In the genomic region with DNA sequence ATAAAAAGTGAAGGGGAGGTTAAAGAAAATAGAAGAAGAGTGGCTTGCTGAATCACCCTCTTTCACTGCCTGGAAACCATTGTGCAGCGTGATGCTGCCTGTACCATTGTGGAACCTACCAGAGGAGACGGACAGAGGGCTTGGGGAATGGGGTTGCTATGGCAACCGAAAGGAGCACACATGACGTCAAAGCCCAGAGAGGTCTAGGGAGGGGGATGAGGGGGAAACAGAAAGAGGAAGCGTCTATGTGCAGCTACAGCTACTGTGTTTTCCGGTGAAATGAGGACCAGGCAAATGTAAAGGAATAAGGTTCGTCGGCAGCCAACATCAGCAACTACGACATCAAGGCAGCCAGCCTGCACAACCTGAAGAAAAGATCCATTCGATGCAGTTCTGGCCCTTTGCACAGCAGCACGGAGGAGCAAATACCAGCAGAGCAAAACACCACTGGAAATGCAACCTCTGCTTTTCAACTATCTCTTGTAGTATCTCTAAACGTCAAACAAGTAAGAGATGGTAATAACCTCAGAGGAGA, we compare ENCODE assay signal across 8 cellular contexts. TPM values are rescaled to one million over a fixed set of nuclear protein-coding genes. Genes with fewer than 3 reads are reported as not detected.
DNase-seq lines count a peak whose midpoint lies in the region; ATAC-seq lines count a peak whose summit lies in the region.

TSS of gene MAPK10 (minus strand) at position 110 of the 535 bp plus-strand sequence.

- H3K36me3 Mint-ChIP-seq in effector memory CD8-positive, alpha-beta T cell (ENCODE audit: insufficient read depth): no peaks in the 10 kb centered on the region

- peak within 1 kb of the TSS in 1 of 2 donors; percentile 89 for H3K27ac Mint-ChIP-seq in effector memory CD8-positive, alpha-beta T cell

- H3K27me3 Mint-ChIP-seq in effector memory CD8-positive, alpha-beta T cell: no peaks in the 10 kb centered on the region

- peak within 1 kb of the TSS; percentile 41 to 64 for H3K4me3 Mint-ChIP-seq in effector memory CD8-positive, alpha-beta T cell

- ATAC-seq in GM18519 (IDR thresholded peaks at IDR 0.05; ENCODE audit: low FRiP score, unreplicated experiment) (peak; percentile 97), HG02840 (IDR thresholded peaks at IDR 0.05; ENCODE audit: low FRiP score, unreplicated experiment) (peak; percentile 81)
- ATAC-seq in effector memory CD8-positive, alpha-beta T cell (replicated peaks): peak; percentile 92

- H3K9me3 Mint-ChIP-seq in effector memory CD8-positive, alpha-beta T cell: peaks cover 0 to 4% of the 10 kb centered on the region in 2 donors

- DNase-seq in NCI-H1694 treated with DMSO at 0.1 percent for 48 hours (lab: John Stamatoyannopoulos, UW): peak; percentile 85
- DNase-seq in activated CD4-positive, alpha-beta T cell treated with anti-CD3 and anti-CD28 coated beads for 48 hours: peak; percentile 40
- DNase-seq in effector memory CD8-positive, alpha-beta T cell: peak in 2 of 3 experiments; percentile 16 to 23
- peak; percentile 61 to 74 for DNase-seq in lung microvascular endothelial cell (ENCODE audit: low read depth in 2 of 2)
- peak in 2 of 3 donors; percentile 8 to 10 for DNase-seq in stimulated activated CD4-positive, alpha-beta T cell treated with anti-CD3 and anti-CD28 coated beads, TNF-alpha, amount 100 ng/mL, for 48 hours (ENCODE audit: low read depth in 3 of 3)
- DNase-seq in GOT3 (lab: John Stamatoyannopoulos, UW): no peak

- peaks cover 0 to 8% of the 10 kb centered on the region in 2 donors for H3K4me1 Mint-ChIP-seq in effector memory CD8-positive, alpha-beta T cell (ENCODE audit: low read depth in 2 of 2)

RNA-seq across cellular contexts. Expression of gene MAPK10, which starts in this region (rescaled TPM):
- under 0.01 TPM in 2 replicates for total RNA-seq in lung microvascular endothelial cell

Comparison
In these comparisons a context has a peak if more than half of its experiments do, and no peak if none do; other contexts are left out.
1. Peak in DNase-seq in lung microvascular endothelial cell; RNA of the gene not detected or under 1 TPM.